Comparison of ENCODE assay signal across 20 cellular contexts in genomic region chr18:75801178-75801577, GRCh38.
DNase-seq lines count a peak whose midpoint lies in the region; FAIRE-seq and TF ChIP-seq lines count a peak whose summit lies in the region.
"Had no signal": no experiment of that assay in that cellular context is flagged by ENCODE, and none has a peak within 500 bp of the region (broad histone marks: within the 10 kb centered on the region; RNA-seq: fewer than 3 reads in every experiment).

No MANE protein-coding gene starts in this region.

- H3K4me1 ChIP-seq in SJSA1 (replicated peaks) = peaks cover 30% of the 10 kb centered on the region
- peaks cover 15 to 19% of the 10 kb centered on the region in 2 experiments for H3K4me1 ChIP-seq in trophoblast cell (ENCODE audit: control insufficient read depth in 1 of 2, insufficient read depth in 2 of 2, low read length in 2 of 2)
- H3K4me1 ChIP-seq in effector memory CD4-positive, alpha-beta T cell (ENCODE audit: control insufficient read depth, insufficient read depth, low read length, poor library complexity, severe bottlenecking) = no peaks in the 10 kb centered on the region
- H3K4me1 ChIP-seq: A549; BE2C; BLaER1 treated with 17β-estradiol and CSF1 and Interleukin-3, amounts not matched to agents 10 nM and 100 nM had no signal

- H3K27ac ChIP-seq in SJSA1 (peak overlapping the region; percentile 98), trophoblast cell (ENCODE audit: low read depth, low read length) (peak overlapping the region; percentile 87)
- no peak overlapping the region for H3K27ac ChIP-seq in effector memory CD4-positive, alpha-beta T cell (ENCODE audit: insufficient read depth, low read length, poor library complexity, severe bottlenecking)
- H3K27ac ChIP-seq: A549; BLaER1 treated with 17β-estradiol and CSF1 and Interleukin-3, amounts not matched to agents 10 nM and 100 nM had no signal

- peaks cover 4% of the 10 kb centered on the region for H3K79me2 ChIP-seq in trophoblast cell (ENCODE audit: control insufficient read depth, insufficient read depth, low read length, poor library complexity)

- DNase-seq in D721Med (ENCODE audit: insufficient read length, low spot score) = no peak
- DNase-seq in SJSA1 (ENCODE audit: low read depth in 1 of 2, low spot score in 2 of 2) = no peak
- no peak for DNase-seq in trophoblast cell
- no peak for DNase-seq in effector memory CD4-positive, alpha-beta T cell
- DNase-seq in NCI-H1436 (lab: John Stamatoyannopoulos, UW) = no peak
- no peak for DNase-seq in islet precursor cell
- DNase-seq: 8988T; ACHN; AML-193; BE2C; CD4-positive, alpha-beta T cell; CD8-positive, alpha-beta memory T cell; DMS53; DMS79 treated with DMSO at 0.1 percent for 48 hours; GF-D8; H9 had no signal

- no peak for TF ChIP-seq CTCF in D721Med (IDR thresholded peaks at IDR 0.05; ENCODE audit: insufficient read depth, missing control alignments)

- H4K8ac ChIP-seq in trophoblast cell (ENCODE audit: low read depth, low read length) = peak overlapping the region; percentile 75

- H3K9ac ChIP-seq in trophoblast cell (ENCODE audit: low read length) = no peak overlapping the region
- H3K9ac ChIP-seq: BLaER1 treated with 17β-estradiol and CSF1 and Interleukin-3, amounts not matched to agents 10 nM and 100 nM had no signal

- no peak overlapping the region for H2AFZ ChIP-seq in trophoblast cell (ENCODE audit: insufficient read depth, low read length, poor library complexity)

- peak overlapping the region; percentile 85 for H3K18ac ChIP-seq in trophoblast cell (ENCODE audit: low read length)

- H3K79me1 ChIP-seq in trophoblast cell (ENCODE audit: low read length) = peaks cover 26% of the 10 kb centered on the region

- peak overlapping the region; percentile 84 for H3K14ac ChIP-seq in trophoblast cell (ENCODE audit: low read length)

- no peak overlapping the region for H3K23ac ChIP-seq in trophoblast cell (ENCODE audit: low read length)

- peak overlapping the region; percentile 11 for H2AK5ac ChIP-seq in trophoblast cell (ENCODE audit: low read length)

- H2BK120ac ChIP-seq in trophoblast cell (ENCODE audit: insufficient read depth, low read length, poor library complexity) = peak overlapping the region; percentile 91

- H3K4ac ChIP-seq in trophoblast cell (ENCODE audit: low read depth, low read length) = peak overlapping the region; percentile 4

- H3K27me3 ChIP-seq in SJSA1 (replicated peaks) (no peaks in the 10 kb centered on the region), trophoblast cell (ENCODE audit: insufficient read depth, low read length) (no peaks in the 10 kb centered on the region)
- H3K27me3 ChIP-seq in effector memory CD4-positive, alpha-beta T cell (replicated peaks; ENCODE audit: control insufficient read depth, insufficient read depth, low read length, poor library complexity, severe bottlenecking) = peaks cover 4% of the 10 kb centered on the region
- H3K27me3 ChIP-seq: BE2C had no signal

- no CpG with 5 or more reads among the region's 12 CpGs for WGBS in trophoblast cell (ENCODE audit: extremely low coverage, insufficient coverage, insufficient read length)

- peak overlapping the region; percentile 86 for H2BK5ac ChIP-seq in trophoblast cell (ENCODE audit: low read depth, low read length, poor library complexity)

- peak; percentile 46 for FAIRE-seq in D721Med (lab: Jason Lieb, UNC)
- FAIRE-seq: A549, GM12891, GM18507 had no signal

- peak overlapping the region; percentile 94 for H2BK12ac ChIP-seq in trophoblast cell (ENCODE audit: low read length)

- no peak overlapping the region for H3K4me3 ChIP-seq in SJSA1
- no peak overlapping the region for H3K4me3 ChIP-seq in trophoblast cell (ENCODE audit: low read depth, low read length)
- H3K4me3 ChIP-seq in effector memory CD4-positive, alpha-beta T cell (ENCODE audit: insufficient read depth, low read depth, low read length, poor library complexity, severe bottlenecking) = no peak overlapping the region
- H3K4me3 ChIP-seq: A549; BLaER1 treated with 17β-estradiol and CSF1 and Interleukin-3, amounts not matched to agents 10 nM and 100 nM had no signal

- peak overlapping the region; percentile 82 for H4K91ac ChIP-seq in trophoblast cell (ENCODE audit: low read depth, low read length)

- no peak overlapping the region for H4K12ac ChIP-seq in trophoblast cell (ENCODE audit: low read depth, low read length)

- H3K4me2 ChIP-seq in trophoblast cell (ENCODE audit: low read length) = no peak overlapping the region
- H3K4me2 ChIP-seq: A549; BLaER1 treated with 17β-estradiol and CSF1 and Interleukin-3, amounts not matched to agents 10 nM and 100 nM had no signal

- H3K36me3 ChIP-seq in SJSA1 = no peaks in the 10 kb centered on the region
- H3K36me3 ChIP-seq in trophoblast cell (ENCODE audit: control insufficient read depth in 1 of 2, insufficient read depth in 2 of 2, low read length in 2 of 2) = no peaks in the 10 kb centered on the region
- H3K36me3 ChIP-seq in effector memory CD4-positive, alpha-beta T cell (ENCODE audit: control insufficient read depth, insufficient read depth, low read length) = no peaks in the 10 kb centered on the region
- H3K36me3 ChIP-seq: BE2C; BLaER1 treated with 17β-estradiol and CSF1 and Interleukin-3, amounts not matched to agents 10 nM and 100 nM had no signal

- H3K9me3 ChIP-seq in SJSA1 (replicated peaks) (no peaks in the 10 kb centered on the region), trophoblast cell (ENCODE audit: insufficient read depth, low read depth, low read length) (no peaks in the 10 kb centered on the region)
- no peaks in the 10 kb centered on the region for H3K9me3 ChIP-seq in effector memory CD4-positive, alpha-beta T cell (ENCODE audit: control insufficient read depth, low read length)
- H3K9me3 ChIP-seq: A549; BE2C; BLaER1 treated with 17β-estradiol and CSF1 and Interleukin-3, amounts not matched to agents 10 nM and 100 nM had no signal
